In genomic region chr4:87274803-87275202, GRCh38 we compare ENCODE assay signal across 34 cellular contexts. TPM values are rescaled to one million over a fixed set of nuclear protein-coding genes. Genes with fewer than 3 reads are reported as not detected.
"Had no signal": no experiment of that assay in that cellular context is flagged by ENCODE, and none has a peak within 500 bp of the region (broad histone marks: within the 10 kb centered on the region; RNA-seq: fewer than 3 reads in every experiment).

No MANE protein-coding gene starts in this region.

- H3K9me3 Mint-ChIP-seq: activated naive CD4-positive, alpha-beta T cell treated with anti-CD3 and anti-CD28 coated beads for 36 hours; activated naive CD8-positive, alpha-beta T cell treated with anti-CD3 and anti-CD28 coated beads for 36 hours; naive B cell had no signal

- H3K36me3 ChIP-seq: adrenal gland, ascending aorta, cardiac muscle cell, gastroesophageal sphincter, ovary, thoracic aorta, uterus, WERI-Rb-1 had no signal

- H3K4me1 ChIP-seq: adrenal gland, ascending aorta, gastroesophageal sphincter, uterus had no signal

- ATAC-seq: activated CD4-positive, CD25-positive, alpha-beta regulatory T cell treated with anti-CD3 and anti-CD28 coated beads, Interleukin-2, amount 50 U/mL, for 24 hours; gastroesophageal sphincter; left cardiac atrium; sciatic nerve; stimulated activated naive CD8-positive, alpha-beta T cell treated with anti-CD3 and anti-CD28 coated beads, Interleukin-15, Interleukin-2, amounts not matched to agents 100 U/mL and 50 U/mL, for 24 hours had no signal

- DNase-seq: activated CD4-positive, alpha-beta T cell treated with anti-CD3 and anti-CD28 coated beads for 48 hours; activated CD4-positive, alpha-beta T cell treated with anti-CD3 and anti-CD28 coated beads, Interleukin-2, amount 50 U/mL, for 48 hours; activated CD8-positive, alpha-beta memory T cell treated with anti-CD3 and anti-CD28 coated beads for 24 hours; activated effector memory CD4-positive, alpha-beta T cell treated with anti-CD3 and anti-CD28 coated beads, Interleukin-2, amount 50 U/mL, for 16 hours; activated naive CD4-positive, alpha-beta T cell treated with anti-CD3 and anti-CD28 coated beads for 36 hours; activated naive CD8-positive, alpha-beta T cell treated with anti-CD3 and anti-CD28 coated beads for 36 hours; adrenal gland; dorsolateral prefrontal cortex; effector memory CD4-positive, alpha-beta T cell; erythroblast; hippocampal formation; left cardiac atrium; mammary epithelial cell; naive B cell; ovary; stimulated activated CD4-positive, alpha-beta T cell treated with anti-CD3 and anti-CD28 coated beads, Interleukin-12 subunit alpha, Interleukin-12 subunit beta, amount 100 ng/mL, for 4 hours; stimulated activated CD4-positive, alpha-beta T cell treated with anti-CD3 and anti-CD28 coated beads, Interleukin-4, amount 100 ng/mL, for 1 hour; stimulated activated naive CD8-positive, alpha-beta T cell treated with anti-CD3 and anti-CD28 coated beads, Interleukin-15, Interleukin-2, amounts not matched to agents 100 U/mL and 50 U/mL, for 24 hours; T-helper 2 cell; trophoblast cell; uterus; WERI-Rb-1 had no signal

- H3K27ac ChIP-seq: adrenal gland, ascending aorta, cardiac muscle cell, coronary artery, dorsolateral prefrontal cortex, gastroesophageal sphincter, ovary, skin epidermis, thoracic aorta, uterus, WERI-Rb-1 had no signal

- H3K4me3 Mint-ChIP-seq: activated naive CD4-positive, alpha-beta T cell treated with anti-CD3 and anti-CD28 coated beads for 36 hours; activated naive CD8-positive, alpha-beta T cell treated with anti-CD3 and anti-CD28 coated beads for 36 hours; brain; naive B cell had no signal

- FAIRE-seq: keratinocyte had no signal

- H3K27me3 ChIP-seq: adrenal gland, ascending aorta, cardiac muscle cell, dorsolateral prefrontal cortex, gastroesophageal sphincter, ovary, uterus had no signal

- H3K4me3 ChIP-seq: adrenal gland, ascending aorta, cardiac muscle cell, coronary artery, dorsolateral prefrontal cortex, gastroesophageal sphincter, ovary, skin epidermis, thoracic aorta, uterus had no signal

- H3K9me3 ChIP-seq: adrenal gland, ascending aorta, gastroesophageal sphincter, ovary, thoracic aorta, uterus had no signal

- H3K36me3 Mint-ChIP-seq: activated naive CD8-positive, alpha-beta T cell treated with anti-CD3 and anti-CD28 coated beads for 36 hours; brain; naive B cell had no signal

- H3K4me1 Mint-ChIP-seq: activated naive CD8-positive, alpha-beta T cell treated with anti-CD3 and anti-CD28 coated beads for 36 hours; brain had no signal

- H3K27ac Mint-ChIP-seq: activated naive CD4-positive, alpha-beta T cell treated with anti-CD3 and anti-CD28 coated beads for 36 hours; activated naive CD8-positive, alpha-beta T cell treated with anti-CD3 and anti-CD28 coated beads for 36 hours; brain; progenitor cell of endocrine pancreas had no signal

RNA-seq across cellular contexts. Expression of gene HSD17B13, which starts 47.9 kb away (rescaled TPM):
- total RNA-seq: activated naive CD8-positive, alpha-beta T cell treated with anti-CD3 and anti-CD28 coated beads for 36 hours; ascending aorta; mammary epithelial cell had no signal
- polyA plus RNA-seq: cardiac muscle cell, keratinocyte, mammary epithelial cell, neural cell had no signal
